8 cellular contexts compared by ENCODE assay signal in genomic region chr5:139197710-139198669, GRCh38. TPM values are rescaled to one million over a fixed set of nuclear protein-coding genes. Genes with fewer than 3 reads are reported as not detected.
DNase-seq lines count a peak whose midpoint lies in the region; ATAC-seq and TF ChIP-seq lines count a peak whose summit lies in the region.

SIL1 (minus strand) TSS chr5:139198368; CDS start chr5:139127843, 70,525 bp downstream.

- peaks cover 0 to 1% (median 0%) of the 10 kb centered on the region in 7 donors for H3K9me3 Mint-ChIP-seq in naive B cell
- H3K9me3 Mint-ChIP-seq in stimulated activated effector memory CD8-positive, alpha-beta T cell treated with anti-CD3 and anti-CD28 coated beads, Interleukin-12 subunit alpha, Interleukin-12 subunit beta, amount 100 ng/mL, for 72 hours, result no peaks in the 10 kb centered on the region

- H3K36me3 Mint-ChIP-seq in naive B cell, result peaks cover 0 to 5% of the 10 kb centered on the region in 2 donors
- H3K36me3 Mint-ChIP-seq in stimulated activated effector memory CD8-positive, alpha-beta T cell treated with anti-CD3 and anti-CD28 coated beads, Interleukin-12 subunit alpha, Interleukin-12 subunit beta, amount 100 ng/mL, for 72 hours, result peaks cover 9% of the 10 kb centered on the region

- H3K27me3 Mint-ChIP-seq in naive B cell, result no peaks in the 10 kb centered on the region

- peak; percentile 99 for DNase-seq in Daoy (ENCODE audit: low read depth)
- DNase-seq in GOT3 (lab: John Stamatoyannopoulos, UW), result peak; percentile 91
- peak; percentile 84 for DNase-seq in LNCaP clone FGC (ENCODE audit: low read depth)
- DNase-seq in RPMI8226, result peak; percentile 98
- peak; percentile 94 to 95 for DNase-seq in activated T-helper 1 cell treated with anti-CD3 and anti-CD28 coated beads, Interleukin-2, amount 50 U/mL, for 16 hours (ENCODE audit: low read depth in 1 of 2, low spot score in 1 of 2)
- peak; percentile 95 for DNase-seq in fibroblast of gingiva (ENCODE audit: low read depth)
- peak; percentile 93 for DNase-seq in naive B cell
- peak; percentile 90 to 95 for DNase-seq in stimulated activated effector memory CD8-positive, alpha-beta T cell treated with anti-CD3 and anti-CD28 coated beads, Interleukin-12 subunit alpha, Interleukin-12 subunit beta, amount 100 ng/mL, for 72 hours (ENCODE audit: low spot score in 2 of 2)

- TF ChIP-seq CTCF in LNCaP clone FGC (IDR thresholded peaks at IDR 0.05; ENCODE audit: control insufficient read depth, extremely low read depth, insufficient read depth), result no peak

- peaks cover 18 to 30% (median 20%) of the 10 kb centered on the region in 3 donors for H3K4me1 Mint-ChIP-seq in naive B cell
- H3K4me1 Mint-ChIP-seq in stimulated activated effector memory CD8-positive, alpha-beta T cell treated with anti-CD3 and anti-CD28 coated beads, Interleukin-12 subunit alpha, Interleukin-12 subunit beta, amount 100 ng/mL, for 72 hours, result peaks cover 24% of the 10 kb centered on the region

- peak within 1 kb of the TSS; percentile 83 to 95 (median 90) for H3K4me3 Mint-ChIP-seq in naive B cell
- peak within 1 kb of the TSS; percentile 89 for H3K4me3 Mint-ChIP-seq in stimulated activated effector memory CD8-positive, alpha-beta T cell treated with anti-CD3 and anti-CD28 coated beads, Interleukin-12 subunit alpha, Interleukin-12 subunit beta, amount 100 ng/mL, for 72 hours

- H3K4me3 ChIP-seq in LNCaP clone FGC (ENCODE audit: low read depth, low read length), result peak within 1 kb of the TSS; percentile 98

- peak; percentile 98 to 99 for ATAC-seq in naive B cell (ENCODE audit: low read depth in 2 of 2)
- peak; percentile 99 for ATAC-seq in stimulated activated effector memory CD8-positive, alpha-beta T cell treated with anti-CD3 and anti-CD28 coated beads, Interleukin-12 subunit alpha, Interleukin-12 subunit beta, amount 100 ng/mL, for 72 hours

- peak within 1 kb of the TSS; percentile 81 to 97 (median 94) for H3K27ac Mint-ChIP-seq in naive B cell
- H3K27ac Mint-ChIP-seq in stimulated activated effector memory CD8-positive, alpha-beta T cell treated with anti-CD3 and anti-CD28 coated beads, Interleukin-12 subunit alpha, Interleukin-12 subunit beta, amount 100 ng/mL, for 72 hours, result peak within 1 kb of the TSS; percentile 95

RNA-seq across cellular contexts. Expression of gene SIL1, which starts in this region (rescaled TPM):
- 28.7 and 47.5 TPM in 2 replicates for total RNA-seq in Daoy (2014; rRNA removed; shearing (Covaris generic))
- polyA plus RNA-seq in naive B cell (ENCODE audit: low read depth in 6 of 6), result 10 to 100 TPM in 5 of 6 donors, 1 to 10 TPM in 1; 9.1 to 18.7 (median 13.6) TPM

Comparison
In these comparisons a context has a peak if more than half of its experiments do, and no peak if none do; other contexts are left out.
1. Peak in every context shown above with its lines: DNase-seq, ATAC-seq and H3K4me3 ChIP-seq.